ENCODE assay signal across 9 cellular contexts in the genomic region with DNA sequence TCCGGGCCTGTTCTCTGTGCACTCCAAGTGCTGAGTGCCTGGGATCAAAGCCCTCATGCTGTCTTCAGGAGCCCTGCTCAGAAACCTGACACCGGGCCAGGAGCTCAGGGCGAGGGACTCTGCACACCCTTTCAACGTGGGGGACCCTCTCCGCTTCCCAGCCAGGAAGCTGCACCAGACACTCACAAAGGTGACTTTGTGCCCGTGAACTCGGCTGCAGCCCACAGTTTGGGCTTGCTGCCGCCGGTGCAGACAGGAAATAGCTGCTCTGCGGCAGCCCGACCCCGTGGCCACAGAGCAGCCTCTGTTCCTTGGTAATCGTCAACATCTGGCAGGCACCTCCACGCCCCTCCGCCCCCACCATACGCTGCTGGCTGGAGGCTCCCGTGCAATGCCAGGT.
DNase-seq lines count a peak whose midpoint lies in the region; ATAC-seq and TF ChIP-seq lines count a peak whose summit lies in the region.
"Had no signal": no experiment of that assay in that cellular context is flagged by ENCODE, and none has a peak within 500 bp of the region (broad histone marks: within the 10 kb centered on the region; RNA-seq: fewer than 3 reads in every experiment).

No MANE protein-coding gene starts in this region.

- H3K27me3 ChIP-seq in breast epithelium (no peaks in the 10 kb centered on the region), lung (ENCODE audit: control insufficient read depth, insufficient read depth) (no peaks in the 10 kb centered on the region)

- peak overlapping the region in 2 of 3 donors; percentile 21 to 39 for H3K4me3 ChIP-seq in breast epithelium
- H3K4me3 ChIP-seq in lung: no peak overlapping the region
- H3K4me3 ChIP-seq: A549 had no signal

- no peak for TF ChIP-seq CTCF in breast epithelium (IDR thresholded peaks at IDR 0.05)
- no peak for TF ChIP-seq CTCF in MCF 10A (IDR thresholded peaks at IDR 0.05; ENCODE audit: unreplicated experiment)
- no peak for TF ChIP-seq CTCF in lung (IDR thresholded peaks at IDR 0.05; ENCODE audit: control extremely low read depth, extremely low read depth)

- H3K4me1 ChIP-seq in breast epithelium (peaks cover 0 to 3% of the 10 kb centered on the region in 2 donors), lung (ENCODE audit: control insufficient read depth in 2 of 2, insufficient read depth in 2 of 2, low read length in 2 of 2) (no peaks in the 10 kb centered on the region)
- H3K4me1 ChIP-seq: A549 had no signal

- ATAC-seq in lung (ENCODE audit: insufficient read depth, low FRiP score) (peak; percentile 69), HG02571 (IDR thresholded peaks at IDR 0.05; ENCODE audit: unreplicated experiment) (no peak), GM18502 (IDR thresholded peaks at IDR 0.05; ENCODE audit: poor library complexity, unreplicated experiment) (no peak)
- peak; percentile 97 for ATAC-seq in stimulated activated effector memory CD8-positive, alpha-beta T cell treated with anti-CD3 and anti-CD28 coated beads, Interleukin-12 subunit alpha, Interleukin-12 subunit beta, amount 100 ng/mL, for 72 hours
- ATAC-seq: A549 had no signal

- POLR2A ChIA-PET in MCF 10A (lab: Yijun Ruan, JAX): interaction anchor here (0.5 kb wide), 1 partner anchor 161 kb away, joined by 3 read pairs; no protein-coding TSS in a partner anchor

- H3K4me1 Mint-ChIP-seq in MCF 10A (ENCODE audit: insufficient read depth, unreplicated experiment): no peaks in the 10 kb centered on the region
- H3K4me1 Mint-ChIP-seq in stimulated activated effector memory CD8-positive, alpha-beta T cell treated with anti-CD3 and anti-CD28 coated beads, Interleukin-12 subunit alpha, Interleukin-12 subunit beta, amount 100 ng/mL, for 72 hours: peaks cover 43% of the 10 kb centered on the region

- DNase-seq in breast epithelium (ENCODE audit: low spot score in 2 of 2): peak in 1 of 2 donors; percentile 81
- no peak for DNase-seq in MCF 10A (ENCODE audit: unreplicated experiment)
- DNase-seq in activated naive CD4-positive, alpha-beta T cell treated with Interleukin-2 at 50 U/mL for 16 hours: peak; percentile 56
- DNase-seq in lung (ENCODE audit: low spot score): peak; percentile 29
- peak; percentile 29 to 67 for DNase-seq in stimulated activated effector memory CD8-positive, alpha-beta T cell treated with anti-CD3 and anti-CD28 coated beads, Interleukin-12 subunit alpha, Interleukin-12 subunit beta, amount 100 ng/mL, for 72 hours (ENCODE audit: low spot score in 2 of 2)
- no peak for DNase-seq in DMS53 (lab: John Stamatoyannopoulos, UW)

- WGBS in lung, 2 donors: 10 to 19% methylated on average over 17 of the region's 17 CpGs

- H3K36me3 Mint-ChIP-seq in MCF 10A (ENCODE audit: insufficient read depth, unreplicated experiment): peaks cover 13% of the 10 kb centered on the region
- peaks cover 12% of the 10 kb centered on the region for H3K36me3 Mint-ChIP-seq in stimulated activated effector memory CD8-positive, alpha-beta T cell treated with anti-CD3 and anti-CD28 coated beads, Interleukin-12 subunit alpha, Interleukin-12 subunit beta, amount 100 ng/mL, for 72 hours

- BruUV-seq in MCF 10A (replicated peaks; lab: Mats Ljungman, UMichigan): no TSS peak

- H3K36me3 ChIP-seq in breast epithelium: no peaks in the 10 kb centered on the region
- H3K36me3 ChIP-seq in lung (ENCODE audit: control insufficient read depth in 2 of 2, insufficient read depth in 2 of 2, low read length in 2 of 2): no peaks in the 10 kb centered on the region

- no peak overlapping the region for H3K27ac Mint-ChIP-seq in MCF 10A (ENCODE audit: low read depth, unreplicated experiment)
- peak overlapping the region; percentile 67 for H3K27ac Mint-ChIP-seq in stimulated activated effector memory CD8-positive, alpha-beta T cell treated with anti-CD3 and anti-CD28 coated beads, Interleukin-12 subunit alpha, Interleukin-12 subunit beta, amount 100 ng/mL, for 72 hours

- intact Hi-C loops in breast epithelium (cut with DNase I; ENCODE audit: low total_unique reads) (no loop called here), MCF 10A (cut with micrococcal nuclease) (no loop called here)

- H3K27ac ChIP-seq in breast epithelium (peak overlapping the region; percentile 45 to 77), lung (ENCODE audit: low read depth in 1 of 2, low read length in 1 of 2) (no peak overlapping the region)
- H3K27ac ChIP-seq: A549 had no signal

- TF ChIP-seq POLR2A in breast epithelium (IDR thresholded peaks at IDR 0.05): no peak

- no peak overlapping the region for H3K4me3 Mint-ChIP-seq in MCF 10A (ENCODE audit: unreplicated experiment)
- peak overlapping the region; percentile 63 for H3K4me3 Mint-ChIP-seq in stimulated activated effector memory CD8-positive, alpha-beta T cell treated with anti-CD3 and anti-CD28 coated beads, Interleukin-12 subunit alpha, Interleukin-12 subunit beta, amount 100 ng/mL, for 72 hours

- no peaks in the 10 kb centered on the region for H3K27me3 Mint-ChIP-seq in MCF 10A (ENCODE audit: insufficient read depth, unreplicated experiment)

- no peaks in the 10 kb centered on the region for H3K9me3 Mint-ChIP-seq in MCF 10A (ENCODE audit: unreplicated experiment)
- H3K9me3 Mint-ChIP-seq in stimulated activated effector memory CD8-positive, alpha-beta T cell treated with anti-CD3 and anti-CD28 coated beads, Interleukin-12 subunit alpha, Interleukin-12 subunit beta, amount 100 ng/mL, for 72 hours: no peaks in the 10 kb centered on the region

- no peaks in the 10 kb centered on the region for H3K9me3 ChIP-seq in breast epithelium
- H3K9me3 ChIP-seq in lung (ENCODE audit: control insufficient read depth in 2 of 2, insufficient read depth in 1 of 2, low read length in 1 of 2): no peaks in the 10 kb centered on the region
- H3K9me3 ChIP-seq: A549 had no signal

- CTCF ChIA-PET in MCF 10A (lab: Yijun Ruan, JAX): no interaction called here

Comparison
In these comparisons a context has a peak if more than half of its experiments do, and no peak if none do; other contexts are left out.
1. DNase-seq: peak in activated naive CD4-positive, alpha-beta T cell treated with Interleukin-2 at 50 U/mL for 16 hours (single experiment), lung (single experiment) and stimulated activated effector memory CD8-positive, alpha-beta T cell treated with anti-CD3 and anti-CD28 coated beads, Interleukin-12 subunit alpha, Interleukin-12 subunit beta, amount 100 ng/mL, for 72 hours (2 of 2); none in MCF 10A (single experiment) and DMS53 (single experiment).
2. H3K27ac ChIP-seq: peak in breast epithelium (2 of 2); none in lung (0 of 2).
3. ATAC-seq: peak in lung (single experiment) and stimulated activated effector memory CD8-positive, alpha-beta T cell treated with anti-CD3 and anti-CD28 coated beads, Interleukin-12 subunit alpha, Interleukin-12 subunit beta, amount 100 ng/mL, for 72 hours (single experiment); none in HG02571 (single experiment) and GM18502 (single experiment).